In the genomic region with DNA sequence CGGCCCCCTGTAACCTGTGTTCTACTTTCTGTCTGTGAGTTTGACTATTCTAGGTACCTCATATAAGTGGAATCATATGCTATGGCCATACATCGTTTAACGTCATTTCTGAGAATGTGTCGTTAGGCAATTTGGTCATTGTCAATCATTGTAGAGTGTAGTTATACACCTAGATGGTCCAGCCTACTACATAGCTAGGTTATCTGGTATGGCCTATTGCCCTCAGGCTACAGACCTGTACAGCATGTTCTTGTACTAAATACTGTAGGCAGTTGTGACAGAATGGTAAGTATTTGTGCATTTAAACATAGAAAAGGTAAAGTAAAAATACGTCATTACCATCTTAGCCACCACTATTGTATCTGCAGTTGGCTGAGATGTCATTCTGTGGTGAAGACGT, we compare ENCODE assay signal across 7 cellular contexts.
"Had no signal": no experiment of that assay in that cellular context is flagged by ENCODE, and none has a peak within 500 bp of the region (broad histone marks: within the 10 kb centered on the region; RNA-seq: fewer than 3 reads in every experiment).

No MANE protein-coding gene starts in this region.

- FAIRE-seq: G401.6, GM12878, GM12891, GM18507, GM19239 had no signal

- H3K4me3 ChIP-seq: GM12878 had no signal

- DNase-seq: GDM1, GF-D8 had no signal
